Comparison of ENCODE assay signal across 23 cellular contexts in the genomic region with DNA sequence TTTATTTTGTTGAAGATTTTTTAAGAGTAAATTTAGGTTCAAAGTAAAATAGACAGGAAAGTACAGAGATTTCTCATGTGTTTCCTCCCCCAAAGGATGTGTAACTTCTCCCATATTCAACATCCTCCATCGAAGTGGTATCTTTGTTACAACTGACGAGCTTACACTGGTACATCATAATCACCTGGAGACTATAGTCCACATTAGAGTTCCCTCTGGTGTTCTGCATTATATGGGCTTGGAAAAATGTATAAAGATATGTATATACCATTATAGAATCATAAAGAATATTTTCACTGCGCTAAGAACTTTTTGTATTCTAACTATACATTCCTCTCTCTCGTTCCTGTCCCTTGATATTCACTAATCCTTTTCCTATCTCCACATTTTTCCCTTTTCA.
"Had no signal": no experiment of that assay in that cellular context is flagged by ENCODE, and none has a peak within 500 bp of the region (broad histone marks: within the 10 kb centered on the region; RNA-seq: fewer than 3 reads in every experiment).

No MANE protein-coding gene starts in this region.

- DNase-seq: activated CD4-positive, alpha-beta T cell treated with anti-CD3 and anti-CD28 coated beads, Interleukin-2, amount 10 ng/mL, durations not matched to agents 7 days and 5 days; activated CD4-positive, CD25-positive, alpha-beta regulatory T cell treated with anti-CD3 and anti-CD28 coated beads, Interleukin-2, amount 50 U/mL, for 72 hours; activated CD8-positive, alpha-beta T cell treated with anti-CD3 and anti-CD28 coated beads for 36 hours; activated naive CD8-positive, alpha-beta T cell treated with anti-CD3 and anti-CD28 coated beads, Interleukin-2, amount 50 U/mL, for 24 hours; activated T-cell treated with anti-CD3 and anti-CD28 coated beads, Interleukin-2, amount 50 U/mL, for 48 hours; dorsolateral prefrontal cortex; effector memory CD4-positive, alpha-beta T cell; gastrocnemius medialis; glutamatergic neuron; left lung; mucosa of descending colon; posterior cingulate gyrus; right cardiac atrium; spleen; stimulated activated naive CD4-positive, alpha-beta T cell; T1000; tibial artery; upper lobe of right lung had no signal

- H3K4me1 ChIP-seq: gastrocnemius medialis, left lung, spleen, suprapubic skin, tibial artery, upper lobe of right lung had no signal

- H3K27me3 ChIP-seq: dorsolateral prefrontal cortex, gastrocnemius medialis, left lung, spleen, suprapubic skin, tibial artery, upper lobe of right lung had no signal

- H3K36me3 ChIP-seq: gastrocnemius medialis, left lung, spleen, suprapubic skin, tibial artery, upper lobe of right lung had no signal

- H3K27ac ChIP-seq: coronary artery, dorsolateral prefrontal cortex, gastrocnemius medialis, left lung, spleen, suprapubic skin, tibial artery, upper lobe of right lung had no signal

- H3K9me3 ChIP-seq: gastrocnemius medialis, left lung, mucosa of descending colon, spleen, suprapubic skin, tibial artery, upper lobe of right lung had no signal

- ATAC-seq: activated CD8-positive, alpha-beta T cell treated with anti-CD3 and anti-CD28 coated beads for 36 hours; activated naive CD8-positive, alpha-beta T cell treated with anti-CD3 and anti-CD28 coated beads, Interleukin-2, amount 50 U/mL, for 24 hours; gastrocnemius medialis; left lung; mucosa of descending colon; natural killer cell treated with Interleukin-12 subunit alpha and Interleukin-12 subunit beta and Interleukin-15 and Interleukin-18, amount 100 ng/mL, for 72 hours; right cardiac atrium; upper lobe of right lung had no signal

- FAIRE-seq: islet of Langerhans had no signal

- H3K4me3 ChIP-seq: coronary artery, dorsolateral prefrontal cortex, gastrocnemius medialis, left lung, lung, mucosa of descending colon, spleen, suprapubic skin, tibial artery, upper lobe of right lung had no signal
